In the genomic region with DNA sequence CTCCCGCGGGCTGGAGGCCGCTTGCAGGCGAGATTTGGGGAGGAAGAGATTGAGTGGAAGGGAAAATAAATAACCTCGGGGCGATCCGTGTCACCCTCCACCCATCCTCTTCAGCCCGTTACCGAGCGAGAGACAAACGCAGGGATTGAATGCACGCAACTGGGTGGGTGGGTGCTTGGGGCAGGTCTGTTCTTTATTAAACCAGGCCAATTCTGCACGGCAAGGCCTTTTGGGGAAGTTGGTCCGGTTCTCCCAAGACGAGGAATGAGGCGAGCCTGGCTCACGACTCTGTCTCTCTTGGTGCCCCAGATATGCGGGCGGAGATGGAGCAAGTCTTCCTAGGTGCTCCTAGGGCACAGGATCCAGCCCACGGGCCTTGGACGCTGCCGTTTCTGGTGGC, we compare ENCODE assay signal across 8 cellular contexts. TPM values are rescaled to one million over a fixed set of nuclear protein-coding genes. Genes with fewer than 3 reads are reported as not detected.
DNase-seq lines count a peak whose midpoint lies in the region; ATAC-seq, FAIRE-seq and TF ChIP-seq lines count a peak whose summit lies in the region.

No MANE protein-coding gene starts in this region.

- H3K4me3 Mint-ChIP-seq in stimulated activated naive CD8-positive, alpha-beta T cell treated with anti-CD3 and anti-CD28 coated beads, Interleukin-15, Interleukin-2, amounts not matched to agents 100 ng/mL and 50 ng/mL, for 24 hours: peak overlapping the region; percentile 91
- peak overlapping the region; percentile 89 for H3K4me3 Mint-ChIP-seq in activated CD8-positive, alpha-beta T cell treated with anti-CD3 and anti-CD28 coated beads, Interleukin-2, amount 10 ng/mL, durations not matched to agents 7 days and 5 days

- H3K27ac ChIP-seq in lung (ENCODE audit: low read depth in 1 of 2, low read length in 1 of 2): no peak overlapping the region

- peaks cover 0 to 2% of the 10 kb centered on the region in 2 donors for H3K9me3 ChIP-seq in lung (ENCODE audit: control insufficient read depth in 2 of 2, insufficient read depth in 1 of 2, low read length in 1 of 2)

- H3K4me3 ChIP-seq in lung: peak overlapping the region; percentile 10

- DNase-seq in stimulated activated naive CD8-positive, alpha-beta T cell treated with anti-CD3 and anti-CD28 coated beads, Interleukin-15, Interleukin-2, amounts not matched to agents 100 U/mL and 50 U/mL, for 24 hours: no peak
- no peak for DNase-seq in activated CD8-positive, alpha-beta T cell treated with anti-CD3 and anti-CD28 coated beads, Interleukin-2, amount 10 ng/mL, durations not matched to agents 7 days and 5 days
- DNase-seq in lung (ENCODE audit: low spot score) (no peak), DMS 273 treated with DMSO at 0.1 percent for 48 hours (lab: John Stamatoyannopoulos, UW) (no peak), HTR-8/SVneo (ENCODE audit: insufficient read length, low spot score) (no peak)

- peaks cover 79% of the 10 kb centered on the region for H3K27me3 Mint-ChIP-seq in stimulated activated naive CD8-positive, alpha-beta T cell treated with anti-CD3 and anti-CD28 coated beads, Interleukin-15, Interleukin-2, amounts not matched to agents 100 ng/mL and 50 ng/mL, for 24 hours
- H3K27me3 Mint-ChIP-seq in activated CD8-positive, alpha-beta T cell treated with anti-CD3 and anti-CD28 coated beads, Interleukin-2, amount 10 ng/mL, durations not matched to agents 7 days and 5 days (ENCODE audit: low read depth): peaks cover 74% of the 10 kb centered on the region

- no peaks in the 10 kb centered on the region for H3K36me3 ChIP-seq in lung (ENCODE audit: control insufficient read depth in 2 of 2, insufficient read depth in 2 of 2, low read length in 2 of 2)

- peak overlapping the region; percentile 89 for H3K27ac Mint-ChIP-seq in stimulated activated naive CD8-positive, alpha-beta T cell treated with anti-CD3 and anti-CD28 coated beads, Interleukin-15, Interleukin-2, amounts not matched to agents 100 ng/mL and 50 ng/mL, for 24 hours
- peak overlapping the region; percentile 71 for H3K27ac Mint-ChIP-seq in activated CD8-positive, alpha-beta T cell treated with anti-CD3 and anti-CD28 coated beads, Interleukin-2, amount 10 ng/mL, durations not matched to agents 7 days and 5 days

- H3K27me3 ChIP-seq in lung (ENCODE audit: control insufficient read depth, insufficient read depth): peaks cover 3% of the 10 kb centered on the region

- no peak for TF ChIP-seq CTCF in lung (IDR thresholded peaks at IDR 0.05; ENCODE audit: control extremely low read depth, extremely low read depth)

- H3K36me3 Mint-ChIP-seq in stimulated activated naive CD8-positive, alpha-beta T cell treated with anti-CD3 and anti-CD28 coated beads, Interleukin-15, Interleukin-2, amounts not matched to agents 100 ng/mL and 50 ng/mL, for 24 hours (ENCODE audit: low read depth): no peaks in the 10 kb centered on the region
- peaks cover 3% of the 10 kb centered on the region for H3K36me3 Mint-ChIP-seq in activated CD8-positive, alpha-beta T cell treated with anti-CD3 and anti-CD28 coated beads, Interleukin-2, amount 10 ng/mL, durations not matched to agents 7 days and 5 days (ENCODE audit: low read depth)

- peaks cover 0 to 11% of the 10 kb centered on the region in 2 donors for H3K4me1 ChIP-seq in lung (ENCODE audit: control insufficient read depth in 2 of 2, insufficient read depth in 2 of 2, low read length in 2 of 2)

- CTCF ChIA-PET in activated CD8-positive, alpha-beta T cell treated with anti-CD3 and anti-CD28 coated beads, Interleukin-2, amount 10 ng/mL, durations not matched to agents 7 days and 5 days (lab: Charles Lee): no interaction called here

- WGBS in lung, 2 donors: 2 to 5% methylated on average over 22 of the region's 22 CpGs

- peaks cover 45% of the 10 kb centered on the region for H3K4me1 Mint-ChIP-seq in stimulated activated naive CD8-positive, alpha-beta T cell treated with anti-CD3 and anti-CD28 coated beads, Interleukin-15, Interleukin-2, amounts not matched to agents 100 ng/mL and 50 ng/mL, for 24 hours (ENCODE audit: low read depth)
- peaks cover 36% of the 10 kb centered on the region for H3K4me1 Mint-ChIP-seq in activated CD8-positive, alpha-beta T cell treated with anti-CD3 and anti-CD28 coated beads, Interleukin-2, amount 10 ng/mL, durations not matched to agents 7 days and 5 days (ENCODE audit: low read depth)

- ATAC-seq in stimulated activated naive CD8-positive, alpha-beta T cell treated with anti-CD3 and anti-CD28 coated beads, Interleukin-15, Interleukin-2, amounts not matched to agents 100 U/mL and 50 U/mL, for 24 hours: no peak
- peak; percentile 13 for ATAC-seq in activated CD8-positive, alpha-beta T cell treated with anti-CD3 and anti-CD28 coated beads, Interleukin-2, amount 10 ng/mL, durations not matched to agents 7 days and 5 days
- ATAC-seq in lung (ENCODE audit: insufficient read depth, low FRiP score) (peak; percentile 15), HG03025 (IDR thresholded peaks at IDR 0.05; ENCODE audit: low FRiP score, unreplicated experiment) (no peak), HG03175 (IDR thresholded peaks at IDR 0.05; ENCODE audit: unreplicated experiment) (no peak)

- POLR2A ChIA-PET in activated CD8-positive, alpha-beta T cell treated with anti-CD3 and anti-CD28 coated beads, Interleukin-2, amount 10 ng/mL, durations not matched to agents 7 days and 5 days (lab: Charles Lee): no interaction called here

- H3K9me3 Mint-ChIP-seq in stimulated activated naive CD8-positive, alpha-beta T cell treated with anti-CD3 and anti-CD28 coated beads, Interleukin-15, Interleukin-2, amounts not matched to agents 100 ng/mL and 50 ng/mL, for 24 hours: no peaks in the 10 kb centered on the region
- H3K9me3 Mint-ChIP-seq in activated CD8-positive, alpha-beta T cell treated with anti-CD3 and anti-CD28 coated beads, Interleukin-2, amount 10 ng/mL, durations not matched to agents 7 days and 5 days (ENCODE audit: insufficient read depth): no peaks in the 10 kb centered on the region

- FAIRE-seq in HTR-8/SVneo (lab: Jason Lieb, UNC): no peak

RNA-seq across cellular contexts. Expression of a gene that starts 0.4 kb away (rescaled TPM):
- under 1 TPM; 0.87 to 0.91 TPM for total RNA-seq in activated CD8-positive, alpha-beta T cell treated with anti-CD3 and anti-CD28 coated beads, Interleukin-2, amount 10 ng/mL, durations not matched to agents 7 days and 5 days
- total RNA-seq in lung: 1 to 10 TPM in 1 of 2 donors, under 1 TPM in 1; 0.43 to 3.3 TPM
- polyA plus RNA-seq in lung: 1 to 10 TPM; 1.2 to 3.3 TPM

RNA-seq across cellular contexts. Expression of a gene that starts 3.9 kb away (rescaled TPM):
- not detected for total RNA-seq in activated CD8-positive, alpha-beta T cell treated with anti-CD3 and anti-CD28 coated beads, Interleukin-2, amount 10 ng/mL, durations not matched to agents 7 days and 5 days
- under 1 TPM in 1 of 2 donors, not detected in 1; 0.31 TPM for total RNA-seq in lung
- polyA plus RNA-seq in lung: under 1 TPM; 0.08 to 0.10 TPM

RNA-seq across cellular contexts. Expression of a gene that starts 6.4 kb away (rescaled TPM):
- total RNA-seq in activated CD8-positive, alpha-beta T cell treated with anti-CD3 and anti-CD28 coated beads, Interleukin-2, amount 10 ng/mL, durations not matched to agents 7 days and 5 days: not detected
- total RNA-seq in lung: 1 to 10 TPM; 6.1 to 7.5 TPM
- polyA plus RNA-seq in lung: 1 to 10 TPM; 5.3 to 5.4 TPM

RNA-seq across cellular contexts. Expression of a gene that starts 14.9 kb away (rescaled TPM):
- under 1 TPM; 0.37 to 0.65 TPM for total RNA-seq in activated CD8-positive, alpha-beta T cell treated with anti-CD3 and anti-CD28 coated beads, Interleukin-2, amount 10 ng/mL, durations not matched to agents 7 days and 5 days
- total RNA-seq in lung: under 1 TPM in 1 of 2 donors, not detected in 1; 0.18 TPM
- polyA plus RNA-seq in lung: not detected

RNA-seq across cellular contexts. Expression of a gene that starts 17.6 kb away (rescaled TPM):
- total RNA-seq in activated CD8-positive, alpha-beta T cell treated with anti-CD3 and anti-CD28 coated beads, Interleukin-2, amount 10 ng/mL, durations not matched to agents 7 days and 5 days: not detected
- 1 to 10 TPM; 2.6 to 2.9 TPM for total RNA-seq in lung
- 1 to 10 TPM; 1.8 TPM for polyA plus RNA-seq in lung

Comparison
In these comparisons a context has a peak if more than half of its experiments do, and no peak if none do; other contexts are left out.
1. ATAC-seq: peak in activated CD8-positive, alpha-beta T cell treated with anti-CD3 and anti-CD28 coated beads, Interleukin-2, amount 10 ng/mL, durations not matched to agents 7 days and 5 days (single experiment) and lung (single experiment); none in stimulated activated naive CD8-positive, alpha-beta T cell treated with anti-CD3 and anti-CD28 coated beads, Interleukin-15, Interleukin-2, amounts not matched to agents 100 U/mL and 50 U/mL, for 24 hours (single experiment), HG03025 (single experiment) and HG03175 (single experiment).
2. RNA of a gene that starts 6.4 kb away (total RNA-seq): 6.1 to 7.5 TPM in lung; not detected in activated CD8-positive, alpha-beta T cell treated with anti-CD3 and anti-CD28 coated beads, Interleukin-2, amount 10 ng/mL, durations not matched to agents 7 days and 5 days; every median in the first group is over 4 times any median in the second.